24 cellular contexts compared by ENCODE assay signal in genomic region chr5:62589504-62589903, GRCh38.
"Had no signal": no experiment of that assay in that cellular context is flagged by ENCODE, and none has a peak within 500 bp of the region (broad histone marks: within the 10 kb centered on the region; RNA-seq: fewer than 3 reads in every experiment).

No MANE protein-coding gene starts in this region.

- H3K9me3 ChIP-seq: esophagus squamous epithelium, heart right ventricle, left ventricle myocardium inferior, right atrium auricular region, suprapubic skin, transverse colon, vagina had no signal

- FAIRE-seq: endometrium had no signal

- H3K4me3 Mint-ChIP-seq: activated CD8-positive, alpha-beta T cell treated with anti-CD3 and anti-CD28 coated beads for 36 hours; activated naive CD4-positive, alpha-beta T cell treated with anti-CD3 and anti-CD28 coated beads for 36 hours; central memory CD8-positive, alpha-beta T cell; immature natural killer cell; nephron; stimulated activated naive CD8-positive, alpha-beta T cell treated with anti-CD3 and anti-CD28 coated beads, Interleukin-15, amount 100 ng/mL, for 72 hours had no signal

- H3K36me3 ChIP-seq: right atrium auricular region, transverse colon had no signal

- DNase-seq: activated CD4-positive, alpha-beta T cell treated with anti-CD3 and anti-CD28 coated beads for 48 hours; activated CD4-positive, CD25-positive, alpha-beta regulatory T cell; activated CD8-positive, alpha-beta T cell treated with anti-CD3 and anti-CD28 coated beads for 36 hours; activated naive CD4-positive, alpha-beta T cell treated with anti-CD3 and anti-CD28 coated beads for 36 hours; activated T-cell treated with anti-CD3 and anti-CD28 coated beads, Interleukin-2, amount 50 U/mL, for 1 hour; aorta; esophagus squamous epithelium; heart right ventricle; immature natural killer cell; kidney glomerular epithelial cell; left ventricle myocardium inferior; mammary epithelial cell; midbrain; occipital lobe; stimulated activated naive CD8-positive, alpha-beta T cell treated with anti-CD3 and anti-CD28 coated beads, Interleukin-15, amount 100 ng/mL, for 72 hours; T-helper 9 cell; transverse colon had no signal

- H3K4me1 Mint-ChIP-seq: nephron had no signal

- H3K4me1 ChIP-seq: esophagus squamous epithelium, right atrium auricular region, suprapubic skin, transverse colon, vagina had no signal

- H3K9me3 Mint-ChIP-seq: activated CD8-positive, alpha-beta T cell treated with anti-CD3 and anti-CD28 coated beads for 36 hours; activated naive CD4-positive, alpha-beta T cell treated with anti-CD3 and anti-CD28 coated beads for 36 hours; central memory CD8-positive, alpha-beta T cell; immature natural killer cell; nephron; stimulated activated naive CD8-positive, alpha-beta T cell treated with anti-CD3 and anti-CD28 coated beads, Interleukin-15, amount 100 ng/mL, for 72 hours had no signal

- ATAC-seq: activated CD8-positive, alpha-beta T cell treated with anti-CD3 and anti-CD28 coated beads for 36 hours; heart right ventricle; stimulated activated naive CD8-positive, alpha-beta T cell treated with anti-CD3 and anti-CD28 coated beads, Interleukin-15, amount 100 ng/mL, for 72 hours had no signal

- H3K27ac Mint-ChIP-seq: activated CD8-positive, alpha-beta T cell treated with anti-CD3 and anti-CD28 coated beads for 36 hours; activated naive CD4-positive, alpha-beta T cell treated with anti-CD3 and anti-CD28 coated beads for 36 hours; nephron had no signal

- H3K27ac ChIP-seq: coronary artery, esophagus squamous epithelium, heart right ventricle, left ventricle myocardium inferior, right atrium auricular region, suprapubic skin, transverse colon, vagina had no signal

- H3K27me3 ChIP-seq: esophagus squamous epithelium, heart right ventricle, right atrium auricular region, suprapubic skin, transverse colon, vagina had no signal

- H3K27me3 Mint-ChIP-seq: activated CD8-positive, alpha-beta T cell treated with anti-CD3 and anti-CD28 coated beads for 36 hours; central memory CD8-positive, alpha-beta T cell; stimulated activated naive CD8-positive, alpha-beta T cell treated with anti-CD3 and anti-CD28 coated beads, Interleukin-15, amount 100 ng/mL, for 72 hours had no signal

- H3K4me3 ChIP-seq: coronary artery, esophagus squamous epithelium, heart right ventricle, left ventricle myocardium inferior, right atrium auricular region, suprapubic skin, transverse colon, vagina had no signal
